In genomic region chr7:35371221-35371620, GRCh38 we compare ENCODE assay signal across 6 cellular contexts.
"Had no signal": no experiment of that assay in that cellular context is flagged by ENCODE, and none has a peak within 500 bp of the region (broad histone marks: within the 10 kb centered on the region; RNA-seq: fewer than 3 reads in every experiment).

No MANE protein-coding gene starts in this region.

- H3K27ac Mint-ChIP-seq: HFFc6 had no signal

- FAIRE-seq: K562 had no signal

- DNase-seq: GOT3, H7, HFFc6, IMR-90 had no signal

- H3K4me3 Mint-ChIP-seq: HFFc6 had no signal

- ATAC-seq: HCT116, K562 had no signal
